8 cellular contexts compared by ENCODE assay signal in genomic region chr17:3843935-3844516, GRCh38. TPM values are rescaled to one million over a fixed set of nuclear protein-coding genes. Genes with fewer than 3 reads are reported as not detected.
DNase-seq lines count a peak whose midpoint lies in the region; ATAC-seq and TF ChIP-seq lines count a peak whose summit lies in the region.

No MANE protein-coding gene starts in this region.

- intact Hi-C loops in transverse colon (cut with DNase I; ENCODE audit: low total_unique reads) = no loop called here

- in situ Hi-C loops in astrocyte of the cerebellum (cut with HindIII; ENCODE audit: low sequenced_read_pairs) (no loop called here), transverse colon (cut with MboI; ENCODE audit: low pct_ligation_motif_present in 1 of 4, low pct_unique_long_range_greater_than_20kb in 1 of 4, low sequenced_read_pairs in 3 of 4) (loop anchor here in 2 of 4 donors (25.0 kb wide), 1 partner anchor 107 kb away; no protein-coding TSS in a partner anchor)

- no peak overlapping the region for H3K4me3 ChIP-seq in HL-60 (replicated peaks; ENCODE audit: insufficient read depth, low read length)
- no peak overlapping the region for H3K4me3 ChIP-seq in SU-DHL-6 (ENCODE audit: insufficient read depth, low read length, poor library complexity, severe bottlenecking)
- no peak overlapping the region for H3K4me3 ChIP-seq in astrocyte of the cerebellum (ENCODE audit: low read depth, low read length)
- H3K4me3 ChIP-seq in transverse colon = no peak overlapping the region
- H3K4me3 ChIP-seq in MG63 = no peak overlapping the region

- H3F3A ChIP-seq in SU-DHL-6 (ENCODE audit: insufficient read depth) = 0 out of 2 replicates have a peak, but pooled peaks cover 5% of the 10 kb centered on the region

- H3K4me2 ChIP-seq in SU-DHL-6 (ENCODE audit: low read depth, low read length, poor library complexity, severe bottlenecking) = no peak overlapping the region

- TF ChIP-seq CTCF in HL-60 (IDR thresholded peaks at IDR 0.05; ENCODE audit: insufficient read depth, low read length) (peak; percentile 5), SU-DHL-6 (IDR thresholded peaks at IDR 0.05; ENCODE audit: insufficient read depth, low read length, poor library complexity, severe bottlenecking) (peak; percentile 78), astrocyte of the cerebellum (IDR thresholded peaks at IDR 0.05; ENCODE audit: low read depth, low read length, missing control alignments) (peak; percentile 76), transverse colon (IDR thresholded peaks at IDR 0.05) (peak; percentile 44 to 65 (median 48))

- DNase-seq in COLO829 (ENCODE audit: low spot score) (peak; percentile 16), HL-60 (ENCODE audit: low read depth in 1 of 2, low spot score in 1 of 2) (peak in 1 of 2 experiments; percentile 48), astrocyte of the cerebellum (ENCODE audit: low read depth) (no peak), lung microvascular endothelial cell (ENCODE audit: low read depth in 2 of 2) (peak; percentile 51 to 69), transverse colon (peak; percentile 62), MG63 (no peak)

- no peak for ATAC-seq in GM21390 (IDR thresholded peaks at IDR 0.05; ENCODE audit: unreplicated experiment)

- TF ChIP-seq EP300 in transverse colon (IDR thresholded peaks at IDR 0.05; ENCODE audit: low read depth) = no peak

- no peak overlapping the region for H3K9ac ChIP-seq in SU-DHL-6 (ENCODE audit: low read length)

- no peak overlapping the region for H2AFZ ChIP-seq in SU-DHL-6 (ENCODE audit: low read depth, low read length, severe bottlenecking)

- H3K9me3 ChIP-seq in SU-DHL-6 (ENCODE audit: insufficient read depth, low read length) = no peaks in the 10 kb centered on the region
- H3K9me3 ChIP-seq in transverse colon = no peaks in the 10 kb centered on the region
- no peaks in the 10 kb centered on the region for H3K9me3 ChIP-seq in MG63

- H3K36me3 ChIP-seq in SU-DHL-6 (ENCODE audit: low read length) (0 out of 2 replicates have a peak, but pooled peaks cover 4% of the 10 kb centered on the region), transverse colon (peaks cover 0 to 14% (median 4%) of the 10 kb centered on the region in 4 donors), MG63 (peaks cover 15% of the 10 kb centered on the region)

- no peaks in the 10 kb centered on the region for H3K9me2 ChIP-seq in SU-DHL-6 (replicated peaks; ENCODE audit: insufficient read depth, low read length)

- no peak for TF ChIP-seq POLR2A in transverse colon (IDR thresholded peaks at IDR 0.05)

- H3K27ac ChIP-seq in HL-60 (replicated peaks) (0 out of 2 replicates have a peak overlapping the region, but pooled peaks have one; percentile 1), SU-DHL-6 (ENCODE audit: low read depth, low read length) (no peak overlapping the region), transverse colon (peak overlapping the region in 1 of 4 donors; percentile 15)

- H3K27me3 ChIP-seq in HL-60 (ENCODE audit: insufficient read depth, poor library complexity, severe bottlenecking) (no peaks in the 10 kb centered on the region), SU-DHL-6 (ENCODE audit: low read length) (no peaks in the 10 kb centered on the region), transverse colon (no peaks in the 10 kb centered on the region), MG63 (no peaks in the 10 kb centered on the region)

- H4K20me1 ChIP-seq in SU-DHL-6 (ENCODE audit: low read depth, low read length) = no peaks in the 10 kb centered on the region

- H3K79me2 ChIP-seq in SU-DHL-6 (ENCODE audit: insufficient read depth, low read length) = peaks cover 19% of the 10 kb centered on the region

- peaks cover under 1 to 28% (median 13%) of the 10 kb centered on the region in 4 donors for H3K4me1 ChIP-seq in transverse colon

- WGBS in transverse colon (ENCODE audit: low coverage in 1 of 2), 2 donors = 0 to 23% methylated on average over 1 to 3 of the region's 3 CpGs

RNA-seq across cellular contexts. Expression of gene NCBP3, which starts 2.0 kb away (rescaled TPM):
- total RNA-seq in lung microvascular endothelial cell = 10.5 and 11.5 TPM in 2 replicates
- total RNA-seq in transverse colon = 10 to 100 TPM; 28.9 to 55.6 (median 45.8) TPM
- total RNA-seq in MG63 (2014; rRNA removed; shearing (Covaris generic); ENCODE audit: low replicate concordance) = 6.6 and 10.2 TPM in 2 replicates

RNA-seq across cellular contexts. Expression of gene ITGAE, which starts 43.0 kb away (rescaled TPM):
- total RNA-seq in lung microvascular endothelial cell (12.3 and 14.4 TPM in 2 replicates), transverse colon (10 to 100 TPM in 2 of 4 donors, 1 to 10 TPM in 2; 2.8 to 23.1 (median 14.5) TPM)
- total RNA-seq in MG63 (2014; rRNA removed; shearing (Covaris generic); ENCODE audit: low replicate concordance) = 8.4 and 16.9 TPM in 2 replicates

RNA-seq across cellular contexts. Expression of gene CAMKK1, which starts 48.8 kb away (rescaled TPM):
- 0.65 and 0.79 TPM in 2 replicates for total RNA-seq in lung microvascular endothelial cell
- total RNA-seq in transverse colon = 10 to 100 TPM in 1 of 4 donors, 1 to 10 TPM in 3; 2.9 to 31.0 (median 5.0) TPM
- total RNA-seq in MG63 (2014; rRNA removed; shearing (Covaris generic); ENCODE audit: low replicate concordance) = 3.1 and 3.9 TPM in 2 replicates

Comparison
In these comparisons a context has a peak if more than half of its experiments do, and no peak if none do; other contexts are left out.
1. DNase-seq: peak in COLO829 (single experiment), lung microvascular endothelial cell (2 of 2) and transverse colon (single experiment); none in astrocyte of the cerebellum (single experiment) and MG63 (single experiment).
2. CTCF ChIP-seq: peak in every context shown above with its lines; median percentile 78 in SU-DHL-6; 76 in astrocyte of the cerebellum; 48 in transverse colon; 5 in HL-60.